In the genomic region with DNA sequence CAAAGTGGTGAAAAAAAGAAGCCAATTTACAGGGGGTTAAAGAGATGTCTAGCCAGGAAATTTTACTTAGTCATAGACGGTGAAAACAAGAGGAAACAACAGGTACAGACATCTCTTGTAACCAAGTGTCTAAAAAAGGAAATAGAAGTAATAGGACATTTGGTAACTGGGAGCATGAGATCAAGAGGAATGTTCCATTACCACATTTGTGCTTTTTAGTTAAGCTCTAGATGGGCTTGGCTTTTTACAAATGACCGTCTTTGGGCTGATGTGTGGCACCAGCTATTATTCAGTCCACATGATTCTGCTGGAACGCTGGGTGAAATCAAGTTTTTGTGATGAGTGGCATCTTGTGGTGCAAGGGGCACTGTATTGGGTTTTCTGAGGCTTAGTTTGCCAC, we compare ENCODE assay signal across 22 cellular contexts.
A peak's percentile ranks its signal among the peaks of the same experiment; 100 is the strongest.
DNase-seq lines count a peak whose midpoint lies in the region; ATAC-seq and TF ChIP-seq lines count a peak whose summit lies in the region.
"Had no signal": no experiment of that assay in that cellular context is flagged by ENCODE, and none has a peak within 500 bp of the region (broad histone marks: within the 10 kb centered on the region; RNA-seq: fewer than 3 reads in every experiment).

No MANE protein-coding gene starts in this region.

- intact Hi-C loops in activated CD4-positive, alpha-beta T cell treated with anti-CD3 and anti-CD28 coated beads, Interleukin-2, amount 10 ng/mL, durations not matched to agents 24 days and 14 days (cut with micrococcal nuclease), result loop anchor here (1.0 kb wide), 1 partner anchor 37 kb away; no protein-coding TSS in a partner anchor

- H3K27ac ChIP-seq in suprapubic skin, result peak overlapping the region; percentile 46
- H3K27ac ChIP-seq: C4-2B, colonic mucosa, ovary, sigmoid colon had no signal

- 42% methylated on average over 3 of the region's 3 CpGs for WGBS in suprapubic skin

- H3K9me3 Mint-ChIP-seq in activated CD4-positive, alpha-beta T cell treated with anti-CD3 and anti-CD28 coated beads, Interleukin-2, amount 10 ng/mL, durations not matched to agents 24 days and 14 days, result peaks cover 52% of the 10 kb centered on the region
- H3K9me3 Mint-ChIP-seq in activated CD8-positive, alpha-beta T cell treated with anti-CD3 and anti-CD28 coated beads, Interleukin-2, amount 10 ng/mL, durations not matched to agents 7 days and 5 days (ENCODE audit: insufficient read depth), result peaks cover 19% of the 10 kb centered on the region
- H3K9me3 Mint-ChIP-seq in glutamatergic neuron (ENCODE audit: unreplicated experiment), result peaks cover 5% of the 10 kb centered on the region

- no peak for DNase-seq in activated CD4-positive, alpha-beta T cell treated with anti-CD3 and anti-CD28 coated beads, Interleukin-2, amount 10 ng/mL, durations not matched to agents 24 days and 14 days
- no peak for DNase-seq in activated CD4-positive, alpha-beta T cell treated with anti-CD3 and anti-CD28 coated beads, Interleukin-2, amount 50 U/mL, for 4 hours
- no peak for DNase-seq in activated CD8-positive, alpha-beta T cell treated with anti-CD3 and anti-CD28 coated beads, Interleukin-2, amount 10 ng/mL, durations not matched to agents 7 days and 5 days
- DNase-seq in fibroblast of the aortic adventitia (ENCODE audit: low read depth), result peak; percentile 17
- no peak for DNase-seq in suprapubic skin (ENCODE audit: low spot score in 2 of 2)
- no peak for DNase-seq in NCI-H510A (lab: John Stamatoyannopoulos, UW)
- no peak for DNase-seq in glutamatergic neuron
- DNase-seq: activated CD4-positive, CD25-positive, alpha-beta regulatory T cell; activated gamma-delta T cell treated with Interleukin-2 at 50 U/mL for 16 hours; colonic mucosa; DMS 273 treated with DMSO at 0.1 percent for 48 hours; naive thymus-derived CD8-positive, alpha-beta T cell; NCI-H1694; NCI-H82; OCI-M1; ovary; SHP77 treated with DMSO at 0.1 percent for 48 hours; sigmoid colon had no signal

- peak overlapping the region; percentile 96 for H3K27ac Mint-ChIP-seq in activated CD4-positive, alpha-beta T cell treated with anti-CD3 and anti-CD28 coated beads, Interleukin-2, amount 10 ng/mL, durations not matched to agents 24 days and 14 days
- H3K27ac Mint-ChIP-seq in activated CD8-positive, alpha-beta T cell treated with anti-CD3 and anti-CD28 coated beads, Interleukin-2, amount 10 ng/mL, durations not matched to agents 7 days and 5 days, result no peak overlapping the region
- no peak overlapping the region for H3K27ac Mint-ChIP-seq in glutamatergic neuron (ENCODE audit: unreplicated experiment)
- H3K27ac Mint-ChIP-seq: memory B cell had no signal

- H3K9me3 ChIP-seq in suprapubic skin, result no peaks in the 10 kb centered on the region
- H3K9me3 ChIP-seq: colonic mucosa, ovary had no signal

- H3K27me3 Mint-ChIP-seq in activated CD4-positive, alpha-beta T cell treated with anti-CD3 and anti-CD28 coated beads, Interleukin-2, amount 10 ng/mL, durations not matched to agents 24 days and 14 days, result no peaks in the 10 kb centered on the region
- no peaks in the 10 kb centered on the region for H3K27me3 Mint-ChIP-seq in activated CD8-positive, alpha-beta T cell treated with anti-CD3 and anti-CD28 coated beads, Interleukin-2, amount 10 ng/mL, durations not matched to agents 7 days and 5 days (ENCODE audit: low read depth)
- H3K27me3 Mint-ChIP-seq in glutamatergic neuron (ENCODE audit: unreplicated experiment), result no peaks in the 10 kb centered on the region
- H3K27me3 Mint-ChIP-seq: memory B cell had no signal

- peak overlapping the region; percentile 45 for H3K4me3 Mint-ChIP-seq in activated CD4-positive, alpha-beta T cell treated with anti-CD3 and anti-CD28 coated beads, Interleukin-2, amount 10 ng/mL, durations not matched to agents 24 days and 14 days
- no peak overlapping the region for H3K4me3 Mint-ChIP-seq in activated CD8-positive, alpha-beta T cell treated with anti-CD3 and anti-CD28 coated beads, Interleukin-2, amount 10 ng/mL, durations not matched to agents 7 days and 5 days
- no peak overlapping the region for H3K4me3 Mint-ChIP-seq in glutamatergic neuron (ENCODE audit: unreplicated experiment)
- H3K4me3 Mint-ChIP-seq: memory B cell; naive thymus-derived CD8-positive, alpha-beta T cell had no signal

- no peak for TF ChIP-seq CTCF in fibroblast of the aortic adventitia (IDR thresholded peaks at IDR 0.05; ENCODE audit: insufficient read depth, low read length)
- TF ChIP-seq CTCF in suprapubic skin (IDR thresholded peaks at IDR 0.05), result no peak
- no peak for TF ChIP-seq CTCF in glutamatergic neuron (IDR thresholded peaks at IDR 0.05; ENCODE audit: partially characterized antibody, unreplicated experiment)

- H3K36me3 Mint-ChIP-seq in activated CD4-positive, alpha-beta T cell treated with anti-CD3 and anti-CD28 coated beads, Interleukin-2, amount 10 ng/mL, durations not matched to agents 24 days and 14 days (ENCODE audit: low read depth), result peaks cover 50% of the 10 kb centered on the region
- H3K36me3 Mint-ChIP-seq in activated CD8-positive, alpha-beta T cell treated with anti-CD3 and anti-CD28 coated beads, Interleukin-2, amount 10 ng/mL, durations not matched to agents 7 days and 5 days (ENCODE audit: low read depth), result peaks cover 14% of the 10 kb centered on the region
- peaks cover 11% of the 10 kb centered on the region for H3K36me3 Mint-ChIP-seq in glutamatergic neuron (ENCODE audit: unreplicated experiment)

- no peaks in the 10 kb centered on the region for H3K27me3 ChIP-seq in suprapubic skin
- H3K27me3 ChIP-seq: colonic mucosa, ovary, sigmoid colon had no signal

- peak; percentile 30 for ATAC-seq in activated CD8-positive, alpha-beta T cell treated with anti-CD3 and anti-CD28 coated beads, Interleukin-2, amount 10 ng/mL, durations not matched to agents 7 days and 5 days
- no peak for ATAC-seq in GM19035 (IDR thresholded peaks at IDR 0.05; ENCODE audit: unreplicated experiment)
- ATAC-seq: HepG2; naive thymus-derived CD8-positive, alpha-beta T cell had no signal

- H3K4me1 Mint-ChIP-seq in activated CD4-positive, alpha-beta T cell treated with anti-CD3 and anti-CD28 coated beads, Interleukin-2, amount 10 ng/mL, durations not matched to agents 24 days and 14 days, result peaks cover 57% of the 10 kb centered on the region
- H3K4me1 Mint-ChIP-seq in activated CD8-positive, alpha-beta T cell treated with anti-CD3 and anti-CD28 coated beads, Interleukin-2, amount 10 ng/mL, durations not matched to agents 7 days and 5 days (ENCODE audit: low read depth), result peaks cover 15% of the 10 kb centered on the region
- no peaks in the 10 kb centered on the region for H3K4me1 Mint-ChIP-seq in glutamatergic neuron (ENCODE audit: low read depth, unreplicated experiment)

- H3K36me3 ChIP-seq in suprapubic skin, result no peaks in the 10 kb centered on the region
- H3K36me3 ChIP-seq: colonic mucosa, ovary, sigmoid colon had no signal

- CTCF ChIA-PET in activated CD8-positive, alpha-beta T cell treated with anti-CD3 and anti-CD28 coated beads, Interleukin-2, amount 10 ng/mL, durations not matched to agents 7 days and 5 days (lab: Charles Lee), result interaction anchor here (0.7 kb wide), 1 partner anchor 11 kb away, joined by 3 read pairs; no protein-coding TSS in a partner anchor

- POLR2A ChIA-PET in activated CD8-positive, alpha-beta T cell treated with anti-CD3 and anti-CD28 coated beads, Interleukin-2, amount 10 ng/mL, durations not matched to agents 7 days and 5 days (lab: Charles Lee), result interaction anchor here (1.2 kb wide), 1 partner anchor 10 kb away, joined by 4 read pairs; no protein-coding TSS in a partner anchor

- TF ChIP-seq POLR2A in suprapubic skin (IDR thresholded peaks at IDR 0.05), result no peak

- H3K4me1 ChIP-seq in suprapubic skin, result peaks cover 17% of the 10 kb centered on the region
- H3K4me1 ChIP-seq: colonic mucosa had no signal

- H3K4me3 ChIP-seq in fibroblast of the aortic adventitia (ENCODE audit: low read depth, low read length), result no peak overlapping the region
- no peak overlapping the region for H3K4me3 ChIP-seq in suprapubic skin
- H3K4me3 ChIP-seq: colonic mucosa, ovary, sigmoid colon had no signal

- no peak for TF ChIP-seq EP300 in suprapubic skin (IDR thresholded peaks at IDR 0.05)
